In the genomic region with DNA sequence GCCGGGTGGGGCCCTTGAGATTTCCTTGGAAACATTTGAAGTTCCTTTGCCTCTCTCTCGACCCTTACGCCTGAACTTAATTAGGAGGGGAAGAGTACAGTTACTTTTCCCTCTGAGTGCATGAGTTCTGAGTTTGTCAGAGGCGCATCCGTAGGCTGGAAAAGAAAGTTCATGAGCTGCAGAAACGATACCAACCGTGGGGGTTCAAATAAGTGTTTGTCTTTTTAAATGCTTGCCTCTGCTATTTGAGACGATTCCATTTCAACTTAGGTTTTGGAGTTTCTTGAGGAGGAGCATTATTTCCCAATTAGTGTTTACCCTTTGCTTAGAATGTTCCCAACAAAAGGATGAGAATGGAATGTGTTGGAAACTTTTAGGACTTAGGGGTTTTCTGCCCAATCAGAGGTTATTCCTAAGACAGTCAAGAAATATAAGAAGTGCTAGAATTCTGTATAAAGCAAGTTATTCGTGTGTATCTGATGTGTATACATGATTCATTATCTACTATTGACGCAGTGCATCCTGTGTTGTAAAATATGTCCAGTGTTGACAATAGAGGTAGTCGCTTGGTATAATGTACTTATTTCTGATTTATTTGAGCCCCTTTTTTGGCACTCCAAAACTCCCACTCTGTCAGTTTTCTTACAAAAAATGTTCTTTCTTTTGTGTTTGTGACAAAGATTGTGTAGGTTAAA, we compare ENCODE assay signal across 1 cellular context.
TF ChIP-seq lines count a peak whose summit lies in the region.

No MANE protein-coding gene starts in this region.

TF ChIP-seq in HepG2, 621 proteins besides CTCF, POLR2A, EP300 and RAD21 (continued from another document and continues in another):
- TF ChIP-seq, protein P1, sequence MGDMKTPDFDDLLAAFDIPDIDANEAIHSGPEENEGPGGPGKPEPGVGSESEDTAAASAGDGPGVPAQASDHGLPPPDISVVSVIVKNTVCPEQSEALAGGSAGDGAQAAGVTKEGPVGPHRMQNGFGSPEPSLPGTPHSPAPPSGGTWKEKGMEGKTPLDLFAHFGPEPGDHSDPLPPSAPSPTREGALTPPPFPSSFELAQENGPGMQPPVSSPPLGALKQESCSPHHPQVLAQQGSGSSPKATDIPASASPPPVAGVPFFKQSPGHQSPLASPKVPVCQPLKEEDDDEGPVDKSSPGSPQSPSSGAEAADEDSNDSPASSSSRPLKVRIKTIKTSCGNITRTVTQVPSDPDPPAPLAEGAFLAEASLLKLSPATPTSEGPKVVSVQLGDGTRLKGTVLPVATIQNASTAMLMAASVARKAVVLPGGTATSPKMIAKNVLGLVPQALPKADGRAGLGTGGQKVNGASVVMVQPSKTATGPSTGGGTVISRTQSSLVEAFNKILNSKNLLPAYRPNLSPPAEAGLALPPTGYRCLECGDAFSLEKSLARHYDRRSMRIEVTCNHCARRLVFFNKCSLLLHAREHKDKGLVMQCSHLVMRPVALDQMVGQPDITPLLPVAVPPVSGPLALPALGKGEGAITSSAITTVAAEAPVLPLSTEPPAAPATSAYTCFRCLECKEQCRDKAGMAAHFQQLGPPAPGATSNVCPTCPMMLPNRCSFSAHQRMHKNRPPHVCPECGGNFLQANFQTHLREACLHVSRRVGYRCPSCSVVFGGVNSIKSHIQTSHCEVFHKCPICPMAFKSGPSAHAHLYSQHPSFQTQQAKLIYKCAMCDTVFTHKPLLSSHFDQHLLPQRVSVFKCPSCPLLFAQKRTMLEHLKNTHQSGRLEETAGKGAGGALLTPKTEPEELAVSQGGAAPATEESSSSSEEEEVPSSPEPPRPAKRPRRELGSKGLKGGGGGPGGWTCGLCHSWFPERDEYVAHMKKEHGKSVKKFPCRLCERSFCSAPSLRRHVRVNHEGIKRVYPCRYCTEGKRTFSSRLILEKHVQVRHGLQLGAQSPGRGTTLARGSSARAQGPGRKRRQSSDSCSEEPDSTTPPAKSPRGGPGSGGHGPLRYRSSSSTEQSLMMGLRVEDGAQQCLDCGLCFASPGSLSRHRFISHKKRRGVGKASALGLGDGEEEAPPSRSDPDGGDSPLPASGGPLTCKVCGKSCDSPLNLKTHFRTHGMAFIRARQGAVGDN (CRISPR knock-in tag; IDR thresholded peaks at IDR 0.05) = no peak
- no peak for TF ChIP-seq MEIS2 (CRISPR knock-in tag; IDR thresholded peaks at IDR 0.05)
- TF ChIP-seq SCMH1 (CRISPR knock-in tag; IDR thresholded peaks at IDR 0.05; ENCODE audit: borderline replicate concordance) = no peak
- TF ChIP-seq DBP (CRISPR knock-in tag; IDR thresholded peaks at IDR 0.05; ENCODE audit: not compliant biosample characterization) = peak; percentile 55
- no peak for TF ChIP-seq TCF12 (IDR thresholded peaks at IDR 0.05)
- TF ChIP-seq TCF12 (CRISPR knock-in tag; IDR thresholded peaks at IDR 0.05) = no peak
- 0 out of 2 replicates have a peak, but pooled peaks have one; percentile 4 for TF ChIP-seq SIN3A (IDR thresholded peaks at IDR 0.05; ENCODE audit: borderline replicate concordance, low read depth, low read length)
- no peak for TF ChIP-seq TRIM22 (IDR thresholded peaks at IDR 0.05)
- TF ChIP-seq FOXA1 (IDR thresholded peaks at IDR 0.05) = no peak
- 0 out of 2 replicates have a peak, but pooled peaks have one; percentile 7 for TF ChIP-seq FOXA1 (CRISPR knock-in tag; IDR thresholded peaks at IDR 0.05)
- no peak for TF ChIP-seq PBX3 (CRISPR knock-in tag; IDR thresholded peaks at IDR 0.05; ENCODE audit: borderline replicate concordance)
- peak; percentile 16; the same call in 1 of the 2 replicates for TF ChIP-seq SAP130 (CRISPR knock-in tag; IDR thresholded peaks at IDR 0.05; ENCODE audit: low read depth)
- TF ChIP-seq IRF1 (CRISPR knock-in tag; IDR thresholded peaks at IDR 0.05; ENCODE audit: low read depth) = no peak
- TF ChIP-seq ZNF160 (CRISPR knock-in tag; IDR thresholded peaks at IDR 0.05) = 0 out of 2 replicates have a peak, but pooled peaks have one; percentile 17
- TF ChIP-seq MATR3 (CRISPR knock-in tag; IDR thresholded peaks at IDR 0.05) = no peak
- no peak for TF ChIP-seq POLR2AphosphoS2 (IDR thresholded peaks at IDR 0.05; ENCODE audit: low read depth, low read length)
- TF ChIP-seq RBFOX2 (IDR thresholded peaks at IDR 0.05; ENCODE audit: low read depth, low read length) = no peak
- peak; percentile 40; the same call in 1 of the 2 replicates for TF ChIP-seq FOXA3 (CRISPR knock-in tag; IDR thresholded peaks at IDR 0.05)
- TF ChIP-seq, protein P2, sequence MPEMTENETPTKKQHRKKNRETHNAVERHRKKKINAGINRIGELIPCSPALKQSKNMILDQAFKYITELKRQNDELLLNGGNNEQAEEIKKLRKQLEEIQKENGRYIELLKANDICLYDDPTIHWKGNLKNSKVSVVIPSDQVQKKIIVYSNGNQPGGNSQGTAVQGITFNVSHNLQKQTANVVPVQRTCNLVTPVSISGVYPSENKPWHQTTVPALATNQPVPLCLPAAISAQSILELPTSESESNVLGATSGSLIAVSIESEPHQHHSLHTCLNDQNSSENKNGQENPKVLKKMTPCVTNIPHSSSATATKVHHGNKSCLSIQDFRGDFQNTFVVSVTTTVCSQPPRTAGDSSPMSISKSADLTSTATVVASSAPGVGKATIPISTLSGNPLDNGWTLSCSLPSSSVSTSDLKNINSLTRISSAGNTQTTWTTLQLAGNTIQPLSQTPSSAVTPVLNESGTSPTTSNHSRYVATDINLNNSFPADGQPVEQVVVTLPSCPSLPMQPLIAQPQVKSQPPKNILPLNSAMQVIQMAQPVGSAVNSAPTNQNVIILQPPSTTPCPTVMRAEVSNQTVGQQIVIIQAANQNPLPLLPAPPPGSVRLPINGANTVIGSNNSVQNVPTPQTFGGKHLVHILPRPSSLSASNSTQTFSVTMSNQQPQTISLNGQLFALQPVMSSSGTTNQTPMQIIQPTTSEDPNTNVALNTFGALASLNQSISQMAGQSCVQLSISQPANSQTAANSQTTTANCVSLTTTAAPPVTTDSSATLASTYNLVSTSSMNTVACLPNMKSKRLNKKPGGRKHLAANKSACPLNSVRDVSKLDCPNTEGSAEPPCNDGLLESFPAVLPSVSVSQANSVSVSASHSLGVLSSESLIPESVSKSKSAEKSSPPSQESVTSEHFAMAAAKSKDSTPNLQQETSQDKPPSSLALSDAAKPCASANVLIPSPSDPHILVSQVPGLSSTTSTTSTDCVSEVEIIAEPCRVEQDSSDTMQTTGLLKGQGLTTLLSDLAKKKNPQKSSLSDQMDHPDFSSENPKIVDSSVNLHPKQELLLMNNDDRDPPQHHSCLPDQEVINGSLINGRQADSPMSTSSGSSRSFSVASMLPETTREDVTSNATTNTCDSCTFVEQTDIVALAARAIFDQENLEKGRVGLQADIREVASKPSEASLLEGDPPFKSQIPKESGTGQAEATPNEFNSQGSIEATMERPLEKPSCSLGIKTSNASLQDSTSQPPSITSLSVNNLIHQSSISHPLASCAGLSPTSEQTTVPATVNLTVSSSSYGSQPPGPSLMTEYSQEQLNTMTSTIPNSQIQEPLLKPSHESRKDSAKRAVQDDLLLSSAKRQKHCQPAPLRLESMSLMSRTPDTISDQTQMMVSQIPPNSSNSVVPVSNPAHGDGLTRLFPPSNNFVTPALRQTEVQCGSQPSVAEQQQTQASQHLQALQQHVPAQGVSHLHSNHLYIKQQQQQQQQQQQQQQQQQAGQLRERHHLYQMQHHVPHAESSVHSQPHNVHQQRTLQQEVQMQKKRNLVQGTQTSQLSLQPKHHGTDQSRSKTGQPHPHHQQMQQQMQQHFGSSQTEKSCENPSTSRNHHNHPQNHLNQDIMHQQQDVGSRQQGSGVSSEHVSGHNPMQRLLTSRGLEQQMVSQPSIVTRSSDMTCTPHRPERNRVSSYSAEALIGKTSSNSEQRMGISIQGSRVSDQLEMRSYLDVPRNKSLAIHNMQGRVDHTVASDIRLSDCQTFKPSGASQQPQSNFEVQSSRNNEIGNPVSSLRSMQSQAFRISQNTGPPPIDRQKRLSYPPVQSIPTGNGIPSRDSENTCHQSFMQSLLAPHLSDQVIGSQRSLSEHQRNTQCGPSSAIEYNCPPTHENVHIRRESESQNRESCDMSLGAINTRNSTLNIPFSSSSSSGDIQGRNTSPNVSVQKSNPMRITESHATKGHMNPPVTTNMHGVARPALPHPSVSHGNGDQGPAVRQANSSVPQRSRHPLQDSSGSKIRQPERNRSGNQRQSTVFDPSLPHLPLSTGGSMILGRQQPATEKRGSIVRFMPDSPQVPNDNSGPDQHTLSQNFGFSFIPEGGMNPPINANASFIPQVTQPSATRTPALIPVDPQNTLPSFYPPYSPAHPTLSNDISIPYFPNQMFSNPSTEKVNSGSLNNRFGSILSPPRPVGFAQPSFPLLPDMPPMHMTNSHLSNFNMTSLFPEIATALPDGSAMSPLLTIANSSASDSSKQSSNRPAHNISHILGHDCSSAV (CRISPR knock-in tag; IDR thresholded peaks at IDR 0.05; ENCODE audit: borderline replicate concordance) = no peak
- TF ChIP-seq ZNF788 (CRISPR knock-in tag; IDR thresholded peaks at IDR 0.05; ENCODE audit: borderline replicate concordance) = no peak
- no peak for TF ChIP-seq KLF16 (CRISPR knock-in tag; IDR thresholded peaks at IDR 0.05)
- peak; percentile 6; the same call in 1 of the 2 replicates for TF ChIP-seq KLF6 (CRISPR knock-in tag; IDR thresholded peaks at IDR 0.05)
- TF ChIP-seq FOXO1 (CRISPR knock-in tag; IDR thresholded peaks at IDR 0.05) = no peak
- TF ChIP-seq, protein P3, sequence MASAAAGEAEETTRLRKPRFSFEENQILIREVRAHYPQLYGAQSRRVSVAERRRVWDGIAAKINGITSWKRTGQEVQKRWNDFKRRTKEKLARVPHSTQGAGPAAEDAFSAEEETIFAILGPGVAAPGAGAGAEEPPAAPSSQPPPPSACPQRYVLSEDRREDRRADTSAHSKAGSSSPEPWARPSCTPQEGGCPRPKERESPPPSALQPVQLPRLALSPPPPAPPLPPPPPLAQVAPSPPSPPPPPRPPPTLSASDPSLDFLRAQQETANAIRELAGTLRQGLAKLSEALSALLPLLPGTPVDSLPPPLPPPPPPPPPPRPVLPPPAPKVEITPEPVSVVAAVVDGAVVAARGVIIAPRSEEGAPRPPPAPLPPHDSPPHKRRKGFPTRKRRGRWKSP (CRISPR knock-in tag; IDR thresholded peaks at IDR 0.05) = no peak
- TF ChIP-seq, protein P4, sequence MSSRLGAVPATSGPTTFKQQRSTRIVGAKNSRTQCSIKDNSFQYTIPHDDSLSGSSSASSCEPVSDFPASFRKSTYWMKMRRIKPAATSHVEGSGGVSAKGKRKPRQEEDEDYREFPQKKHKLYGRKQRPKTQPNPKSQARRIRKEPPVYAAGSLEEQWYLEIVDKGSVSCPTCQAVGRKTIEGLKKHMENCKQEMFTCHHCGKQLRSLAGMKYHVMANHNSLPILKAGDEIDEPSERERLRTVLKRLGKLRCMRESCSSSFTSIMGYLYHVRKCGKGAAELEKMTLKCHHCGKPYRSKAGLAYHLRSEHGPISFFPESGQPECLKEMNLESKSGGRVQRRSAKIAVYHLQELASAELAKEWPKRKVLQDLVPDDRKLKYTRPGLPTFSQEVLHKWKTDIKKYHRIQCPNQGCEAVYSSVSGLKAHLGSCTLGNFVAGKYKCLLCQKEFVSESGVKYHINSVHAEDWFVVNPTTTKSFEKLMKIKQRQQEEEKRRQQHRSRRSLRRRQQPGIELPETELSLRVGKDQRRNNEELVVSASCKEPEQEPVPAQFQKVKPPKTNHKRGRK (CRISPR knock-in tag; IDR thresholded peaks at IDR 0.05) = no peak
